1 cellular context compared by ENCODE assay signal in the genomic region with DNA sequence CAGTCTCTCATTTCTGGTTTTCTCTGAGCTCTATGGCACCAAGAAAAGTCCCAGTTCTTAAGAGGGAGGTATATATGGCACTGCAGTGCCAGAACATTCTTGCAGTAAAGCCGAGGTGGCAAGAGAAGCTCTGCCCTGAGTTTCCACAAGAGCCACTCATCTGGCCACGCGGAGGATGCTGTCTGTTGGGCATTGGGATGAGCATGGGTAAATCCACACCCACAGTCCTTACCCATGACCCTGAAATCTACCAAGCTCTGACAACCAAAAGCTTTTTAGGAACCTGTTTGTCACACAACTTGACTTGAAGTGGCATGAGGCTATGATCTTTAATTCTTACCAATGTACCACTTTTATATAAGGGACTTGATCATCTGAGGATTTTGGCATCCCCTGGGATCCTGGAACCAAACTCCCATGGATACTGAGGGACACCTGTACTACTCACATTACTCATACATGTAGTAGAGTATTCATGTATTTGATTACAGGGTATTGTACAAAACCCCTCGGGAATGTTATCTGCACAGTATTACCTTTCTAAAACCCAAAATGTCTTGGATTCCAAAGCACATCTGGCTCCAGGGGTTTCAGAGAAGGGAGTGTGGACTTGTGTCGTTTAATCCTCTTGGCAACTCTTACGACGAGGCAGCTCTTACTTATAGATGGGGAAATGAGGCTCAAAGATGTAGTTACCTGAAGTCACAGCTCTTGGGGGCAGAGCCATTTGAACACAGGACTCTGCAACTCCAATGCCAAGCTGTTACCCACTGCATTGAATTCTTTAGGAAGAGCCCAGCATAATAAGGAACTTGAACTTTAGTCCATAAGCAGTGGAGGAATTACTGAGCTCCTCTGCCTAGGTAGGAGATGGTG.
A peak's percentile ranks its signal among the peaks of the same experiment; 100 is the strongest.
TF ChIP-seq lines count a peak whose summit lies in the region.

No MANE protein-coding gene starts in this region.

TF ChIP-seq in SK-N-SH, 30 proteins besides CTCF, POLR2A, EP300 and RAD21:
- TF ChIP-seq RXRA (IDR thresholded peaks at IDR 0.05; ENCODE audit: borderline replicate concordance, low read depth) (no peak), FOXJ3 (CRISPR knock-in tag; IDR thresholded peaks at IDR 0.05) (no peak), MXI1 (IDR thresholded peaks at IDR 0.05; ENCODE audit: low read depth, low read length) (no peak), POLR2AphosphoS5 (IDR thresholded peaks at IDR 0.05; ENCODE audit: low read depth, low read length) (peak; percentile 3; the same call in 1 of the 2 replicates)
- TF ChIP-seq, protein P1, sequence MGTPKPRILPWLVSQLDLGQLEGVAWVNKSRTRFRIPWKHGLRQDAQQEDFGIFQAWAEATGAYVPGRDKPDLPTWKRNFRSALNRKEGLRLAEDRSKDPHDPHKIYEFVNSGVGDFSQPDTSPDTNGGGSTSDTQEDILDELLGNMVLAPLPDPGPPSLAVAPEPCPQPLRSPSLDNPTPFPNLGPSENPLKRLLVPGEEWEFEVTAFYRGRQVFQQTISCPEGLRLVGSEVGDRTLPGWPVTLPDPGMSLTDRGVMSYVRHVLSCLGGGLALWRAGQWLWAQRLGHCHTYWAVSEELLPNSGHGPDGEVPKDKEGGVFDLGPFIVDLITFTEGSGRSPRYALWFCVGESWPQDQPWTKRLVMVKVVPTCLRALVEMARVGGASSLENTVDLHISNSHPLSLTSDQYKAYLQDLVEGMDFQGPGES (IDR thresholded peaks at IDR 0.05; ENCODE audit: low read depth, low read length) = no peak
